Comparison of ENCODE assay signal across 10 cellular contexts in the genomic region with DNA sequence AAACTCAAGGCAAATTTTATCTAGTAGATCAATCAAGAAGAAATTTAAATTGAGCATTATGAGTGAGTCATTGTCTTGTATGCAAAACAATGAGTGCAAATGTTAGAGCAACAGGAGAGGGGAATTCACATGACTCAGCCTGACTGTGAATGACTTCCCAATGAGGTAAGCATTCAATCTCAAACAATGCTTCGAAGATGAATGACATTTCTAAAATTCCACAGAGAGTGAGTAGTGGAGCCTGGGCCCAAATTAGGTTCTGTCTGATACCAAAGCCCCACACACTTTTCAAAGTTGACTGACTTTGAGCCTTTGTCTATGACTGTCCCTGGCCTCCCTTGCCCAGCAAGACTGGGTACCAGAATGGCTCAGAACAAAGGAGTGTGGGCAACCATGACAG.
DNase-seq lines count a peak whose midpoint lies in the region; TF ChIP-seq lines count a peak whose summit lies in the region.
"Had no signal": no experiment of that assay in that cellular context is flagged by ENCODE, and none has a peak within 500 bp of the region (broad histone marks: within the 10 kb centered on the region; RNA-seq: fewer than 3 reads in every experiment).

No MANE protein-coding gene starts in this region.

- H2BK5ac ChIP-seq in mesendoderm (ENCODE audit: low read length), result peak overlapping the region; percentile 87

- H3K4me3 ChIP-seq in choroid plexus epithelial cell (ENCODE audit: low read depth, low read length), result no peak overlapping the region
- no peak overlapping the region for H3K4me3 ChIP-seq in mesendoderm (ENCODE audit: low read length)
- H3K4me3 ChIP-seq: adrenal gland had no signal

- H3K36me3 ChIP-seq in mesendoderm (ENCODE audit: control insufficient read depth, insufficient read depth, low read length), result no peaks in the 10 kb centered on the region
- H3K36me3 ChIP-seq: adrenal gland had no signal

- H4K5ac ChIP-seq in mesendoderm (ENCODE audit: low read length), result no peak overlapping the region

- H2AK5ac ChIP-seq in mesendoderm (ENCODE audit: low read length), result no peak overlapping the region

- peak overlapping the region; percentile 76 for H3K56ac ChIP-seq in mesendoderm (ENCODE audit: low read length)

- no peak overlapping the region for H3K23ac ChIP-seq in mesendoderm (ENCODE audit: low read length)

- H2BK15ac ChIP-seq in mesendoderm (replicated peaks; ENCODE audit: low read depth), result no peak overlapping the region

- H2BK120ac ChIP-seq in mesendoderm (ENCODE audit: low read depth, low read length), result no peak overlapping the region

- no peak overlapping the region for H4K8ac ChIP-seq in mesendoderm (ENCODE audit: low read depth, low read length)

- no peak for TF ChIP-seq CTCF in choroid plexus epithelial cell (conservative IDR thresholded peaks at IDR 0.05; ENCODE audit: low read depth, low read length)

- DNase-seq in EL (peak; percentile 94), M059J (ENCODE audit: low read depth) (peak; percentile 94), choroid plexus epithelial cell (ENCODE audit: low read depth) (peak; percentile 55), mesendoderm (peak; percentile 99), amygdala (lab: John Stamatoyannopoulos, UW) (no peak), NCI-H2107 treated with DMSO at 0.1 percent for 48 hours (lab: John Stamatoyannopoulos, UW; ENCODE audit: unreplicated experiment) (no peak), NCI-H1694 (lab: John Stamatoyannopoulos, UW) (no peak), NCI-H146 (lab: John Stamatoyannopoulos, UW) (no peak)
- DNase-seq: NCI-H1092 had no signal

- no peaks in the 10 kb centered on the region for H3K79me1 ChIP-seq in mesendoderm (ENCODE audit: low read length)

- H3K4me1 ChIP-seq in mesendoderm (ENCODE audit: control insufficient read depth, low read depth, low read length), result peaks cover 18% of the 10 kb centered on the region
- H3K4me1 ChIP-seq: adrenal gland had no signal

- H3K18ac ChIP-seq in mesendoderm (ENCODE audit: low read length), result peak overlapping the region; percentile 71

- H3K4me2 ChIP-seq in mesendoderm (ENCODE audit: low read length), result no peak overlapping the region

- H3K4ac ChIP-seq in mesendoderm (ENCODE audit: low read depth, low read length), result no peak overlapping the region

- H3K9ac ChIP-seq in mesendoderm (ENCODE audit: low read length), result no peak overlapping the region

- peak overlapping the region; percentile 86 for H3K27ac ChIP-seq in mesendoderm (ENCODE audit: low read depth, low read length)
- H3K27ac ChIP-seq: adrenal gland had no signal

- H3K79me2 ChIP-seq in mesendoderm (ENCODE audit: control insufficient read depth, insufficient read depth, low read length), result no peaks in the 10 kb centered on the region

- H3K27me3 ChIP-seq in mesendoderm (ENCODE audit: insufficient read depth, low read length, poor library complexity), result no peaks in the 10 kb centered on the region
- H3K27me3 ChIP-seq: adrenal gland had no signal

- no CpG with 5 or more reads among the region's 1 CpG for WGBS in mesendoderm (ENCODE audit: extremely low coverage, insufficient coverage, low lambda C conversion rate)

Comparison
In these comparisons a context has a peak if more than half of its experiments do, and no peak if none do; other contexts are left out.
1. DNase-seq: peak in EL (single experiment), M059J (single experiment), choroid plexus epithelial cell (single experiment) and mesendoderm (single experiment); none in amygdala (0 of 56), NCI-H2107 treated with DMSO at 0.1 percent for 48 hours (single experiment), NCI-H1694 (single experiment) and NCI-H146 (single experiment).